In the genomic region with DNA sequence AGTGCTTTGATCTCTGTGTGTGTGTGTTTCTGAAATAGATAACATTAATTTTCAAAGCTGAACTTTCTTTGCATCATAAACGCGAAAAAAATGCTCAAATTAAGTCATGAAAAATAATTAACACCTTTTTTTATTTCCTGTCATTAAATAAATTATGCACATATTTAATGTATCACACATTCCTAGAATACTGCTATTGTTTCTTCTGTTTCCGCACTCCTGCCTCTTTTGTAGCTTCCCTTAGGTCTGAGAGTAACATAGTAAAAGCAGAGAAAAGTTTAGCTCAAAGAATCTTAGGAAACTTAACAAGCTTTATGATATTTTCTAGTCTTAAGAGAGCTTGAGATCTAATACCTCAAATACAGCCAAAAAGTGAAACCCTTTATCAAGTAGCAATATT, we compare ENCODE assay signal across 15 cellular contexts.
"Had no signal": no experiment of that assay in that cellular context is flagged by ENCODE, and none has a peak within 500 bp of the region (broad histone marks: within the 10 kb centered on the region; RNA-seq: fewer than 3 reads in every experiment).

No MANE protein-coding gene starts in this region.

- H3K4me1 ChIP-seq: esophagus muscularis mucosa, gastrocnemius medialis, heart right ventricle, stomach had no signal

- H3K36me3 Mint-ChIP-seq: naive thymus-derived CD8-positive, alpha-beta T cell had no signal

- H3K27ac ChIP-seq: epithelial cell of prostate, esophagus muscularis mucosa, gastrocnemius medialis, heart right ventricle, stomach had no signal

- DNase-seq: effector memory CD4-positive, alpha-beta T cell; gastrocnemius medialis; heart right ventricle; hypothalamus; mucosa of descending colon; naive thymus-derived CD8-positive, alpha-beta T cell; posterior cingulate gyrus; stimulated activated CD4-positive, alpha-beta T cell treated with anti-CD3 and anti-CD28 coated beads, Interleukin-2, amount 100 ng/mL, for 24 hours; stimulated activated naive CD4-positive, alpha-beta T cell; stomach; substantia nigra; trophoblast cell had no signal

- H3K4me1 Mint-ChIP-seq: naive thymus-derived CD8-positive, alpha-beta T cell had no signal

- H3K36me3 ChIP-seq: esophagus muscularis mucosa, gastrocnemius medialis, heart right ventricle, stomach had no signal

- H3K27me3 ChIP-seq: esophagus muscularis mucosa, gastrocnemius medialis, heart right ventricle, stomach had no signal

- H3K9me3 ChIP-seq: esophagus muscularis mucosa, gastrocnemius medialis, mucosa of descending colon, stomach had no signal

- H3K27me3 Mint-ChIP-seq: naive thymus-derived CD8-positive, alpha-beta T cell had no signal

- H3K27ac Mint-ChIP-seq: naive thymus-derived CD8-positive, alpha-beta T cell had no signal

- ATAC-seq: gastrocnemius medialis; heart right ventricle; mucosa of descending colon; naive thymus-derived CD8-positive, alpha-beta T cell; sciatic nerve had no signal

- H3K4me3 Mint-ChIP-seq: naive thymus-derived CD8-positive, alpha-beta T cell had no signal

- H3K4me3 ChIP-seq: esophagus muscularis mucosa, gastrocnemius medialis, heart right ventricle, mucosa of descending colon, stomach had no signal
